In the genomic region with DNA sequence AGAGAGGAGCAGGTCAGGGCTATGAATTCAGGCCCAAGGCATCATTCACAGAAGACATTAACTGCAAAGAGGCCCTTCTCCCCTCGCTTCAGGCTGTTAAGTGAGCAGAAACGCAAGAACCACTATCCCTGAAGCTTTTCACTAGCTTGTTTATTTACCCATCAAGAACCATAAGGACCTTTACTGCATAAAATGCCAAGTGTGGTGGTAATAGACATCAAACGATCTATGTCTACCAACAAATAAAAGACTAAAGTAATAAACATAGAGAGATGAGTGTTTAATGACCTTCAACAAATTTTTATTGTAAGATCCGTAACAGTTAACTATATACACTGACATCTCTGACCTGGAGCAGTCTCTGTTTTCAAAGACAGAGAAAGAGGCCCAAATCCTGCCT, we compare ENCODE assay signal across 12 cellular contexts.
"Had no signal": no experiment of that assay in that cellular context is flagged by ENCODE, and none has a peak within 500 bp of the region (broad histone marks: within the 10 kb centered on the region; RNA-seq: fewer than 3 reads in every experiment).

No MANE protein-coding gene starts in this region.

- ATAC-seq: esophagus mucosa had no signal

- H3K9me3 Mint-ChIP-seq: central memory CD8-positive, alpha-beta T cell had no signal

- DNase-seq: activated CD4-positive, CD25-positive, alpha-beta regulatory T cell treated with anti-CD3 and anti-CD28 coated beads, Interleukin-2, amount 50 U/mL, for 72 hours; activated naive CD4-positive, alpha-beta T cell; activated naive CD8-positive, alpha-beta T cell treated with anti-CD3 and anti-CD28 coated beads, Interleukin-2, amount 10 ng/mL, durations not matched to agents 7 days and 5 days; activated T-cell treated with anti-CD3 and anti-CD28 coated beads for 4 hours; brain microvascular endothelial cell; islet precursor cell; left ventricle myocardium inferior; naive B cell; sigmoid colon; spleen had no signal

- H3K27ac Mint-ChIP-seq: activated naive CD8-positive, alpha-beta T cell treated with anti-CD3 and anti-CD28 coated beads, Interleukin-2, amount 10 ng/mL, durations not matched to agents 7 days and 5 days; naive B cell had no signal

- H3K27me3 Mint-ChIP-seq: activated naive CD8-positive, alpha-beta T cell treated with anti-CD3 and anti-CD28 coated beads, Interleukin-2, amount 10 ng/mL, durations not matched to agents 7 days and 5 days; central memory CD8-positive, alpha-beta T cell had no signal

- H3K36me3 Mint-ChIP-seq: naive B cell had no signal

- H3K4me1 Mint-ChIP-seq: central memory CD8-positive, alpha-beta T cell; naive B cell had no signal

- H3K4me3 Mint-ChIP-seq: activated naive CD8-positive, alpha-beta T cell treated with anti-CD3 and anti-CD28 coated beads, Interleukin-2, amount 10 ng/mL, durations not matched to agents 7 days and 5 days; central memory CD8-positive, alpha-beta T cell; naive B cell had no signal
